In the genomic region with DNA sequence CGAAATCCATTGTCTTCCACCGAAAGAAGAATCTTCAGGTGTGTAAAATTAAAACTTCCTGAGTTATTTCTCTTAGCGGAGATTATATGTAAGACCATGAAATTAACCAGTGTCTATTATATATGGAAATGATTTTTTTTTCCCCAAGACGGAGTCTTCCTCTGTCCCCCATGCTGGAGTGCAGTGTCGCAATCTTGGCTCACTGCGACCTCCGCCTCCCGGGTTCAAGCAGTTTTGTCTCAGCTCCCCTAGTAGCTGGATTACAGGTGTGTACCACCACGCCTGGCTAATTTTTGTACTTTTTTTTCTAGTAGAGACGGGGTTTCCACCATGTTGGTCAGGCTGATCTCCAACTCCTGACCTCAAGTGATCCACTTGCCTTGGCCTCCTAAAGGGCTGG, we compare ENCODE assay signal across 11 cellular contexts. TPM values are rescaled to one million over a fixed set of nuclear protein-coding genes. Genes with fewer than 3 reads are reported as not detected.
DNase-seq lines count a peak whose midpoint lies in the region; ATAC-seq and TF ChIP-seq lines count a peak whose summit lies in the region.
"Had no signal": no experiment of that assay in that cellular context is flagged by ENCODE, and none has a peak within 500 bp of the region (broad histone marks: within the 10 kb centered on the region; RNA-seq: fewer than 3 reads in every experiment).

No MANE protein-coding gene starts in this region.

- H3K36me3 Mint-ChIP-seq in Caco-2 (ENCODE audit: insufficient read depth, unreplicated experiment) (peaks cover 76% of the 10 kb centered on the region), endothelial cell (ENCODE audit: low read depth, unreplicated experiment) (peaks cover 28% of the 10 kb centered on the region)

- H3K4me2 ChIP-seq in SU-DHL-6 (ENCODE audit: low read depth, low read length, poor library complexity, severe bottlenecking) = peak overlapping the region; percentile 78

- in situ Hi-C loops in gastrocnemius medialis (cut with MboI; ENCODE audit: low sequenced_read_pairs in 4 of 4) = loop anchor here in 1 of 4 donors (5.0 kb wide), 1 partner anchor 37 kb away; a partner anchor contains a TSS

- H3K4me1 Mint-ChIP-seq in Caco-2 (ENCODE audit: low read depth, unreplicated experiment) = peaks cover 44% of the 10 kb centered on the region
- peaks cover 14% of the 10 kb centered on the region for H3K4me1 Mint-ChIP-seq in endothelial cell (ENCODE audit: unreplicated experiment)

- H3K4me3 Mint-ChIP-seq in Caco-2 (ENCODE audit: unreplicated experiment) (peak overlapping the region; percentile 90), endothelial cell (ENCODE audit: unreplicated experiment) (peak overlapping the region; percentile 31)

- H3K9ac ChIP-seq in SU-DHL-6 (ENCODE audit: low read length) = 0 out of 2 replicates have a peak overlapping the region, but pooled peaks have one; percentile 99

- H3K36me3 ChIP-seq in A673 (ENCODE audit: insufficient read depth, low read length, poor library complexity, severe bottlenecking) (peaks cover 53% of the 10 kb centered on the region), Caco-2 (ENCODE audit: control insufficient read depth, insufficient read depth, low read length) (peaks cover 2% of the 10 kb centered on the region), SU-DHL-6 (ENCODE audit: low read length) (peaks cover 44% of the 10 kb centered on the region), gastrocnemius medialis (peaks cover 0 to 48% of the 10 kb centered on the region in 2 donors)

- no peaks in the 10 kb centered on the region for H3K9me2 ChIP-seq in SU-DHL-6 (replicated peaks; ENCODE audit: insufficient read depth, low read length)

- H4K20me1 ChIP-seq in SU-DHL-6 (ENCODE audit: low read depth, low read length) = peaks cover 37% of the 10 kb centered on the region

- peak overlapping the region; percentile 14 for H3K27ac ChIP-seq in A673 (ENCODE audit: low read depth, low read length, poor library complexity, severe bottlenecking)
- no peak overlapping the region for H3K27ac ChIP-seq in SU-DHL-6 (ENCODE audit: low read depth, low read length)
- H3K27ac ChIP-seq in gastrocnemius medialis = no peak overlapping the region

- no peak for TF ChIP-seq CTCF in A673 (conservative IDR thresholded peaks at IDR 0.05; ENCODE audit: low read depth, low read length)
- TF ChIP-seq CTCF in Caco-2 (IDR thresholded peaks at IDR 0.05; ENCODE audit: insufficient read depth in 1 of 2, low read depth in 1 of 2, low read length in 1 of 2, severe bottlenecking in 1 of 2, unreplicated experiment in 1 of 2) = no peak
- TF ChIP-seq CTCF in SU-DHL-6 (IDR thresholded peaks at IDR 0.05; ENCODE audit: insufficient read depth, low read length, poor library complexity, severe bottlenecking) = no peak
- no peak for TF ChIP-seq CTCF in endothelial cell (IDR thresholded peaks at IDR 0.05; ENCODE audit: unreplicated experiment)
- no peak for TF ChIP-seq CTCF in gastrocnemius medialis (IDR thresholded peaks at IDR 0.05 in 4 of 5, conservative IDR thresholded peaks at IDR 0.05 in 1 of 5)

- BruUV-seq in A673 (replicated peaks; lab: Mats Ljungman, UMichigan) (no TSS peak), Caco-2 (replicated peaks; lab: Mats Ljungman, UMichigan) (no TSS peak)

- H3K9me3 ChIP-seq in A673 (ENCODE audit: low read depth, low read length, poor library complexity, severe bottlenecking) (no peaks in the 10 kb centered on the region), Caco-2 (no peaks in the 10 kb centered on the region), SU-DHL-6 (ENCODE audit: insufficient read depth, low read length) (no peaks in the 10 kb centered on the region), gastrocnemius medialis (no peaks in the 10 kb centered on the region)

- H3K9me3 Mint-ChIP-seq in Caco-2 (ENCODE audit: unreplicated experiment) = no peaks in the 10 kb centered on the region
- no peaks in the 10 kb centered on the region for H3K9me3 Mint-ChIP-seq in endothelial cell (ENCODE audit: unreplicated experiment)

- TF ChIP-seq POLR2A in gastrocnemius medialis (IDR thresholded peaks at IDR 0.05) = no peak

- H3K27me3 Mint-ChIP-seq in Caco-2 (ENCODE audit: insufficient read depth, unreplicated experiment) (no peaks in the 10 kb centered on the region), endothelial cell (ENCODE audit: unreplicated experiment) (peaks cover 8% of the 10 kb centered on the region)

- no peak for DNase-seq in A673 (ENCODE audit: low spot score)
- no peak for DNase-seq in Caco-2
- DNase-seq in endothelial cell (ENCODE audit: low spot score) = no peak
- DNase-seq in NCI-H748 (lab: John Stamatoyannopoulos, UW; ENCODE audit: unreplicated experiment) = no peak
- DNase-seq in gastrocnemius medialis = no peak
- no peak for DNase-seq in stimulated activated naive CD4-positive, alpha-beta T cell treated with Interleukin-2 at 50 U/mL for 16 hours (lab: John Stamatoyannopoulos, UW)
- DNase-seq: activated gamma-delta T cell treated with Interleukin-2 at 50 U/mL for 16 hours, NCI-H1417 treated with DMSO at 0.1 percent for 48 hours, NCI-H510A treated with DMSO at 0.1 percent for 48 hours had no signal

- H3K4me1 ChIP-seq in A673 (ENCODE audit: insufficient read depth, low read length, poor library complexity, severe bottlenecking) (peaks cover 19% of the 10 kb centered on the region), Caco-2 (peaks cover 46% of the 10 kb centered on the region), gastrocnemius medialis (peaks cover 11 to 15% of the 10 kb centered on the region in 2 donors)

- intact Hi-C loops in A673 (cut with micrococcal nuclease; ENCODE audit: unreplicated experiment) (loop anchor here (5.0 kb wide), 1 partner anchor 37 kb away; a partner anchor contains a TSS), Caco-2 (cut with micrococcal nuclease; ENCODE audit: unreplicated experiment) (loop anchor here (5.0 kb wide), 1 partner anchor 37 kb away; a partner anchor contains a TSS), gastrocnemius medialis (cut with DNase I; ENCODE audit: low total_unique reads) (loop anchor here (10.0 kb wide), 1 partner anchor 1270 kb away; a partner anchor contains a TSS)

- CTCF ChIA-PET in A673 (lab: Charles Lee) = no interaction called here
- CTCF ChIA-PET in Caco-2 (lab: Charles Lee) = no interaction called here

- H3K4me3 ChIP-seq in A673 (ENCODE audit: low read depth, low read length, poor library complexity, severe bottlenecking) (peak overlapping the region; percentile 66), Caco-2 (ENCODE audit: low read depth, low read length) (no peak overlapping the region), SU-DHL-6 (ENCODE audit: insufficient read depth, low read length, poor library complexity, severe bottlenecking) (no peak overlapping the region), gastrocnemius medialis (no peak overlapping the region)

- H3K27ac Mint-ChIP-seq in Caco-2 (ENCODE audit: unreplicated experiment) (peak overlapping the region; percentile 25), endothelial cell (ENCODE audit: unreplicated experiment) (no peak overlapping the region)

- ATAC-seq in HG03439 (IDR thresholded peaks at IDR 0.05; ENCODE audit: unreplicated experiment) (no peak), gastrocnemius medialis (no peak)

- H2AFZ ChIP-seq in SU-DHL-6 (ENCODE audit: low read depth, low read length, severe bottlenecking) = no peak overlapping the region

- peaks cover 30% of the 10 kb centered on the region for H3K79me2 ChIP-seq in SU-DHL-6 (ENCODE audit: insufficient read depth, low read length)

- H3F3A ChIP-seq in SU-DHL-6 (ENCODE audit: insufficient read depth) = peaks cover 85% of the 10 kb centered on the region

- H3K27me3 ChIP-seq in A673 (replicated peaks; ENCODE audit: insufficient read depth, low read depth, low read length, poor library complexity) = no peaks in the 10 kb centered on the region
- no peaks in the 10 kb centered on the region for H3K27me3 ChIP-seq in Caco-2 (replicated peaks; ENCODE audit: control insufficient read depth, insufficient read depth, low read length)
- no peaks in the 10 kb centered on the region for H3K27me3 ChIP-seq in SU-DHL-6 (ENCODE audit: low read length)
- H3K27me3 ChIP-seq in gastrocnemius medialis = no peaks in the 10 kb centered on the region

- POLR2A ChIA-PET in A673 (lab: Charles Lee; ENCODE audit: low non-redundant PET) (no interaction called here), Caco-2 (lab: Charles Lee) (no interaction called here)

RNA-seq across cellular contexts. Expression of a gene that starts 2.8 kb away (rescaled TPM):
- 1,775 and 1,894 TPM in 2 replicates for total RNA-seq in A673 (2021)
- 1,310 and 1,315 TPM in 2 replicates for total RNA-seq in Caco-2 (2022)
- 685 TPM for total RNA-seq in endothelial cell (ENCODE audit: unreplicated experiment)
- 100 to 1,000 TPM; 125 to 299 (median 197) TPM for total RNA-seq in gastrocnemius medialis

RNA-seq across cellular contexts. Expression of a gene that starts 35.6 kb away (rescaled TPM):
- total RNA-seq in A673 (2021) (37.8 and 38.1 TPM in 2 replicates), Caco-2 (2022) (11.2 and 12.6 TPM in 2 replicates), endothelial cell (ENCODE audit: unreplicated experiment) (17.4 TPM), gastrocnemius medialis (10 to 100 TPM in 1 of 4 donors, 1 to 10 TPM in 3; 4.8 to 12.0 (median 9.1) TPM)
